Comparison of ENCODE assay signal across 15 cellular contexts in the genomic region with DNA sequence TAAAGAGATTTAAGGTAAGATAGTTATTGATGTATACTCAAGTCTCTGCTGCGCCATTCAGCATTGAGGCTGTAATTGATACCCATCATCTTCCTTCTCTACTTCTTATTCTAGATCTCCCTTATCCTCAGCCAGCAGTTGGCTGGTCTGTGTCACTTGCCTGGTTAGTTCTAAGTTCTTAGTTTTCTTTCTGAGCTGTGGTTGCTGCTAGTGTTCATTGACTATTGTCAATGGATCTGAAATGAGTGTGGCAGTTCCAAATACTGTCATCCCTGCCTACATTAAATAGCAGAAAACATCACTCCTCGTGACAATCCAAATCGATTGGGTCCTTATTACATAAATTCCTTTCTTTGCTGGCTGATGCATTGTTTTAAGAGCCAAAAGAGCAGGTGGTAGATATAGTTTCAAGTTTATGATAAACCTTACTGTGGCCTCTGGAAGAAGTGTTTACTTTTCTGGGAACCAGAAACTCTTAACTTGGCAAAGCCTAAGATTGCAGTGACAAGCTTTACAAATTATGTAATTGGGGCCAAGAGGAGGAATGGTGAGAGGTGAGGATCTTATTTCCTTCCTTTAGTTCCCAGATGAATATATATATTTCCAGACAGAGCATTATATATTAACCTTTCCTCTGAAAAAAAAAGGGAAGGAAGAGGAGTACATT.
"Had no signal": no experiment of that assay in that cellular context is flagged by ENCODE, and none has a peak within 500 bp of the region (broad histone marks: within the 10 kb centered on the region; RNA-seq: fewer than 3 reads in every experiment).

No MANE protein-coding gene starts in this region.

- H3K27me3 ChIP-seq: adrenal gland, gastroesophageal sphincter, heart left ventricle, sigmoid colon had no signal

- H3K27ac Mint-ChIP-seq: activated naive CD4-positive, alpha-beta T cell treated with anti-CD3 and anti-CD28 coated beads, Interleukin-2, amount 50 U/mL, for 72 hours; naive thymus-derived CD8-positive, alpha-beta T cell; stimulated activated naive B cell treated with anti-CD40 and anti-IgM and Interleukin-4, amounts not matched to agents 10 μg/mL and 1 μg/mL and 100 μg/mL, for 72 hours had no signal

- DNase-seq: activated CD4-positive, alpha-beta T cell treated with anti-CD3 and anti-CD28 coated beads, Interleukin-2, amount 50 U/mL, for 48 hours; activated gamma-delta T cell treated with Interleukin-2 at 50 U/mL for 16 hours; adrenal gland; effector CD4-positive, alpha-beta T cell; heart left ventricle; kidney; mesenchymal stem cell; naive thymus-derived CD8-positive, alpha-beta T cell; sigmoid colon; stimulated activated CD4-positive, alpha-beta T cell treated with anti-CD3 and anti-CD28 coated beads, Interleukin-4, amount 100 ng/mL, for 4 hours; stimulated activated naive B cell treated with anti-CD40 and anti-IgM and Interleukin-4, amounts not matched to agents 10 μg/mL and 1 μg/mL and 100 μg/mL, for 72 hours had no signal

- H3K4me1 ChIP-seq: gastroesophageal sphincter, parathyroid adenoma, sigmoid colon had no signal

- H3K9me3 ChIP-seq: adrenal gland, gastroesophageal sphincter, heart left ventricle, sigmoid colon had no signal

- H3K36me3 Mint-ChIP-seq: activated naive CD4-positive, alpha-beta T cell treated with anti-CD3 and anti-CD28 coated beads, Interleukin-2, amount 50 U/mL, for 72 hours; naive thymus-derived CD8-positive, alpha-beta T cell; stimulated activated naive B cell treated with anti-CD40 and anti-IgM and Interleukin-4, amounts not matched to agents 10 μg/mL and 1 μg/mL and 100 μg/mL, for 72 hours had no signal

- H3K4me1 Mint-ChIP-seq: naive thymus-derived CD8-positive, alpha-beta T cell; stimulated activated naive B cell treated with anti-CD40 and anti-IgM and Interleukin-4, amounts not matched to agents 10 μg/mL and 1 μg/mL and 100 μg/mL, for 72 hours had no signal

- H3K4me3 Mint-ChIP-seq: naive thymus-derived CD8-positive, alpha-beta T cell; stimulated activated naive B cell treated with anti-CD40 and anti-IgM and Interleukin-4, amounts not matched to agents 10 μg/mL and 1 μg/mL and 100 μg/mL, for 72 hours had no signal

- ATAC-seq: esophagus mucosa; gastroesophageal sphincter; heart left ventricle; naive thymus-derived CD8-positive, alpha-beta T cell; stimulated activated naive B cell treated with anti-CD40 and anti-IgM and Interleukin-4, amounts not matched to agents 10 μg/mL and 1 μg/mL and 100 μg/mL, for 72 hours had no signal

- H3K4me3 ChIP-seq: adrenal gland, gastroesophageal sphincter, heart left ventricle, sigmoid colon had no signal

- H3K79me2 ChIP-seq: parathyroid adenoma had no signal

- H3K9me3 Mint-ChIP-seq: activated naive CD4-positive, alpha-beta T cell treated with anti-CD3 and anti-CD28 coated beads, Interleukin-2, amount 50 U/mL, for 72 hours; naive thymus-derived CD8-positive, alpha-beta T cell; stimulated activated naive B cell treated with anti-CD40 and anti-IgM and Interleukin-4, amounts not matched to agents 10 μg/mL and 1 μg/mL and 100 μg/mL, for 72 hours had no signal

- H3K27ac ChIP-seq: adrenal gland, gastroesophageal sphincter, heart left ventricle, parathyroid adenoma, sigmoid colon had no signal

- H2AFZ ChIP-seq: parathyroid adenoma had no signal

- H3K36me3 ChIP-seq: adrenal gland, gastroesophageal sphincter, heart left ventricle, sigmoid colon had no signal

- H3K9ac ChIP-seq: parathyroid adenoma had no signal
